ENCODE assay signal across 14 cellular contexts in genomic region chr3:172581757-172582166, GRCh38. TPM values are rescaled to one million over a fixed set of nuclear protein-coding genes. Genes with fewer than 3 reads are reported as not detected.
DNase-seq lines count a peak whose midpoint lies in the region; ATAC-seq lines count a peak whose summit lies in the region.
"Had no signal": no experiment of that assay in that cellular context is flagged by ENCODE, and none has a peak within 500 bp of the region (broad histone marks: within the 10 kb centered on the region; RNA-seq: fewer than 3 reads in every experiment).

No MANE protein-coding gene starts in this region.

- ATAC-seq in activated T-cell treated with anti-CD3 and anti-CD28 coated beads, Interleukin-2, amount 50 U/mL, for 72 hours (replicated peaks in 1 of 2) = peak; percentile 76 to 81
- peak; percentile 33 for ATAC-seq in HG03432 (IDR thresholded peaks at IDR 0.05; ENCODE audit: unreplicated experiment)
- ATAC-seq in HG03095 (IDR thresholded peaks at IDR 0.05; ENCODE audit: unreplicated experiment) = no peak
- ATAC-seq: body of pancreas had no signal

- H3K4me1 Mint-ChIP-seq in activated T-cell treated with anti-CD3 and anti-CD28 coated beads, Interleukin-2, amount 50 U/mL, for 72 hours (ENCODE audit: low read depth) = peaks cover 98% of the 10 kb centered on the region
- peaks cover 88% of the 10 kb centered on the region for H3K4me1 Mint-ChIP-seq in activated naive CD8-positive, alpha-beta T cell treated with anti-CD3 and anti-CD28 coated beads for 36 hours
- peaks cover 98% of the 10 kb centered on the region for H3K4me1 Mint-ChIP-seq in stimulated activated naive CD8-positive, alpha-beta T cell treated with anti-CD3 and anti-CD28 coated beads, Interleukin-15, Interleukin-2, amounts not matched to agents 100 ng/mL and 50 ng/mL, for 24 hours (ENCODE audit: low read depth)

- peak overlapping the region; percentile 75 for H3K27ac Mint-ChIP-seq in activated T-cell treated with anti-CD3 and anti-CD28 coated beads, Interleukin-2, amount 50 U/mL, for 72 hours
- H3K27ac Mint-ChIP-seq in activated naive CD8-positive, alpha-beta T cell treated with anti-CD3 and anti-CD28 coated beads for 36 hours = peak overlapping the region; percentile 77
- H3K27ac Mint-ChIP-seq in stimulated activated naive CD8-positive, alpha-beta T cell treated with anti-CD3 and anti-CD28 coated beads, Interleukin-15, Interleukin-2, amounts not matched to agents 100 ng/mL and 50 ng/mL, for 24 hours = peak overlapping the region; percentile 93

- H3K4me3 Mint-ChIP-seq in activated T-cell treated with anti-CD3 and anti-CD28 coated beads, Interleukin-2, amount 50 U/mL, for 72 hours = peak overlapping the region; percentile 62 to 92
- no peak overlapping the region for H3K4me3 Mint-ChIP-seq in activated naive CD8-positive, alpha-beta T cell treated with anti-CD3 and anti-CD28 coated beads for 36 hours
- H3K4me3 Mint-ChIP-seq in stimulated activated naive CD8-positive, alpha-beta T cell treated with anti-CD3 and anti-CD28 coated beads, Interleukin-15, Interleukin-2, amounts not matched to agents 100 ng/mL and 50 ng/mL, for 24 hours = peak overlapping the region; percentile 67

- H3K36me3 Mint-ChIP-seq in activated T-cell treated with anti-CD3 and anti-CD28 coated beads, Interleukin-2, amount 50 U/mL, for 72 hours (ENCODE audit: insufficient read depth in 2 of 2) = peaks cover 2 to 14% of the 10 kb centered on the region in 2 donors
- peaks cover 50% of the 10 kb centered on the region for H3K36me3 Mint-ChIP-seq in activated naive CD8-positive, alpha-beta T cell treated with anti-CD3 and anti-CD28 coated beads for 36 hours
- H3K36me3 Mint-ChIP-seq in stimulated activated naive CD8-positive, alpha-beta T cell treated with anti-CD3 and anti-CD28 coated beads, Interleukin-15, Interleukin-2, amounts not matched to agents 100 ng/mL and 50 ng/mL, for 24 hours (ENCODE audit: low read depth) = peaks cover 5% of the 10 kb centered on the region

- no peak for DNase-seq in activated T-cell treated with anti-CD3 and anti-CD28 coated beads, Interleukin-2, amount 50 U/mL, for 72 hours
- DNase-seq in activated T-cell treated with anti-CD3 and anti-CD28 coated beads, Interleukin-2, amount 50 U/mL, for 48 hours = no peak
- no peak for DNase-seq in activated naive CD8-positive, alpha-beta T cell treated with anti-CD3 and anti-CD28 coated beads for 36 hours
- DNase-seq in NK-92 treated with Interleukin-12 subunit alpha and Interleukin-12 subunit beta, amount 100 ng/mL, for 24 hours (lab: John Stamatoyannopoulos, UW) = no peak
- no peak for DNase-seq in OCI-M2 (lab: John Stamatoyannopoulos, UW; ENCODE audit: unreplicated experiment)
- DNase-seq: body of pancreas, dorsolateral prefrontal cortex, IMR-90, NCI-H1105 treated with DMSO at 0.1 percent for 48 hours, NCI-H510A treated with DMSO at 0.1 percent for 48 hours, Right ventricle myocardium superior had no signal

- H3K9me3 Mint-ChIP-seq in activated T-cell treated with anti-CD3 and anti-CD28 coated beads, Interleukin-2, amount 50 U/mL, for 72 hours = peaks cover 0 to 4% of the 10 kb centered on the region in 2 donors
- H3K9me3 Mint-ChIP-seq in activated naive CD8-positive, alpha-beta T cell treated with anti-CD3 and anti-CD28 coated beads for 36 hours = peaks cover 15% of the 10 kb centered on the region
- peaks cover 6% of the 10 kb centered on the region for H3K9me3 Mint-ChIP-seq in stimulated activated naive CD8-positive, alpha-beta T cell treated with anti-CD3 and anti-CD28 coated beads, Interleukin-15, Interleukin-2, amounts not matched to agents 100 ng/mL and 50 ng/mL, for 24 hours

- no peaks in the 10 kb centered on the region for H3K27me3 Mint-ChIP-seq in activated T-cell treated with anti-CD3 and anti-CD28 coated beads, Interleukin-2, amount 50 U/mL, for 72 hours (ENCODE audit: low read depth)
- H3K27me3 Mint-ChIP-seq in activated naive CD8-positive, alpha-beta T cell treated with anti-CD3 and anti-CD28 coated beads for 36 hours = no peaks in the 10 kb centered on the region
- no peaks in the 10 kb centered on the region for H3K27me3 Mint-ChIP-seq in stimulated activated naive CD8-positive, alpha-beta T cell treated with anti-CD3 and anti-CD28 coated beads, Interleukin-15, Interleukin-2, amounts not matched to agents 100 ng/mL and 50 ng/mL, for 24 hours

RNA-seq across cellular contexts. Expression of gene TNFSF10, which starts 58.5 kb away (rescaled TPM):
- total RNA-seq in activated T-cell treated with anti-CD3 and anti-CD28 coated beads, Interleukin-2, amount 50 U/mL, for 72 hours = 10 to 100 TPM; 30.3 to 44.0 TPM
- 10 to 100 TPM; 52.4 to 55.2 TPM for total RNA-seq in activated naive CD8-positive, alpha-beta T cell treated with anti-CD3 and anti-CD28 coated beads for 36 hours
